In the genomic region with DNA sequence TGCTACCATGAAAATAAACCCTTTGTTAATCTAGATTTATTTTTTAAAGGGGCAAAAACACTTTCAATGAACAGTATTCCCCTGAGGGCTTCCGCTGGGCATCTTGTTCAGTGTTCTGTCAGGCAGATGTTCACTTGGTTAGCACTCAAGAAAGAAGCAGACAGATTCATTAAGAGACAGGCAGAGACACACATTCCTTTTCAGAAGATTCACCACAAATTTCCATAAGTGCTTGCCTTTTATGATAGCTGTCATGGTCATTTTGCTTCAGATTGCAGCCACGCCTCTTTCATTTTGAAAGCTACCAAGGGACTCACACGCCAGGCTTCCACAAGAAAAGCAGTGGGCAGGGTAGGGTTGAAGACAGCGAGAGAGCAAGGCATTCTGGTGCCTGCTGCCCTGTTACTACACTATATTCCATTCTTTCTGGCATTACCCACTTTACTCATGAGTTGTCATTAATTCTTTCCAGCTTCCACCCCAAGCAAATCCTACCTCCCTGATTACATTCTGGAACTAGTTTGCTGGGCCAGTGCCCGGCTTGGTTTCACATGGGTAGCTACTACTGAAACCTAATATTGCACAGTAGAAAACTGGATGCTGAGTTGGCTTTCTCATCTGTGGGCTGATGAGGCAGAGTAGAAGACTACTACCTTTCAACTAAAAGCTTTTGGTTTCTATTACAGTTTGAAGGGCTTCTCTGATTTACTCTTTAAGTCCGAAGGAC, we compare ENCODE assay signal across 21 cellular contexts.
DNase-seq lines count a peak whose midpoint lies in the region; ATAC-seq and TF ChIP-seq lines count a peak whose summit lies in the region.
"Had no signal": no experiment of that assay in that cellular context is flagged by ENCODE, and none has a peak within 500 bp of the region (broad histone marks: within the 10 kb centered on the region; RNA-seq: fewer than 3 reads in every experiment).

No MANE protein-coding gene starts in this region.

- DNase-seq in DMS79 (lab: John Stamatoyannopoulos, UW) (peak; percentile 22), LHCN-M2 (ENCODE audit: low read depth) (peak; percentile 2), amniotic stem cell (lab: John Stamatoyannopoulos, UW) (peak; percentile 59), psoas muscle (peak in 1 of 2 donors; percentile 64), endodermal cell (no peak), NCI-H524 (lab: John Stamatoyannopoulos, UW) (no peak), activated gamma-delta T cell treated with Interleukin-2 at 50 U/mL for 16 hours (no peak)
- DNase-seq in activated naive CD4-positive, alpha-beta T cell treated with anti-CD3 and anti-CD28 coated beads for 36 hours: no peak
- DNase-seq: activated CD4-positive, alpha-beta T cell treated with anti-CD3 and anti-CD28 coated beads for 4 hours; activated T-cell treated with anti-CD3 and anti-CD28 coated beads, Interleukin-2, amount 50 U/mL, for 1 hour; CD4-positive, CD25-positive, alpha-beta regulatory T cell; Karpas-422; NCI-H1694; nucleus accumbens; SHP77; stimulated activated CD4-positive, alpha-beta T cell treated with anti-CD3 and anti-CD28 coated beads, Interleukin-12 subunit alpha, Interleukin-12 subunit beta, amount 100 ng/mL, for 4 hours; stimulated activated naive CD8-positive, alpha-beta T cell treated with anti-CD3 and anti-CD28 coated beads, Interleukin-15, amount 100 ng/mL, for 72 hours; T-helper 9 cell; uterus had no signal

- no peak overlapping the region for H3K4me3 Mint-ChIP-seq in endodermal cell
- H3K4me3 Mint-ChIP-seq in activated naive CD4-positive, alpha-beta T cell treated with anti-CD3 and anti-CD28 coated beads for 36 hours: no peak overlapping the region
- H3K4me3 Mint-ChIP-seq: CD4-positive, CD25-positive, alpha-beta regulatory T cell; central memory CD8-positive, alpha-beta T cell; mesothelial cell of epicardium; stimulated activated naive CD8-positive, alpha-beta T cell treated with anti-CD3 and anti-CD28 coated beads, Interleukin-15, amount 100 ng/mL, for 72 hours had no signal

- H3K9ac ChIP-seq in endodermal cell (ENCODE audit: extremely low read depth, low read length, poor library complexity, severe bottlenecking): no peak overlapping the region

- intact Hi-C loops in psoas muscle (cut with DNase I): loop anchor here in 1 of 2 donors (10.0 kb wide), 1 partner anchor 93 kb away; the partner anchor contains the start of gene COL24A1
- intact Hi-C loops in activated naive CD4-positive, alpha-beta T cell treated with anti-CD3 and anti-CD28 coated beads for 36 hours (cut with micrococcal nuclease): no loop called here

- H3K9me3 ChIP-seq in psoas muscle: no peaks in the 10 kb centered on the region
- no peaks in the 10 kb centered on the region for H3K9me3 ChIP-seq in endodermal cell (ENCODE audit: control insufficient read depth, low read length)
- H3K9me3 ChIP-seq: uterus had no signal

- no peaks in the 10 kb centered on the region for H3K4me1 ChIP-seq in psoas muscle
- no peaks in the 10 kb centered on the region for H3K4me1 ChIP-seq in endodermal cell (ENCODE audit: control insufficient read depth, insufficient read depth, low read length)
- H3K4me1 ChIP-seq: uterus had no signal

- H3K27ac ChIP-seq in psoas muscle (peak overlapping the region; percentile 36), endodermal cell (ENCODE audit: low read depth, low read length) (no peak overlapping the region)
- H3K27ac ChIP-seq: uterus had no signal

- H3K27me3 ChIP-seq in psoas muscle (ENCODE audit: insufficient read depth in 3 of 3, low read length in 2 of 3) (no peaks in the 10 kb centered on the region), endodermal cell (ENCODE audit: control insufficient read depth, insufficient read depth, low read length, poor library complexity, severe bottlenecking) (no peaks in the 10 kb centered on the region)
- H3K27me3 ChIP-seq: uterus had no signal

- H3K4me3 ChIP-seq in psoas muscle (peak overlapping the region; percentile 48), endodermal cell (ENCODE audit: low read length) (no peak overlapping the region)
- H3K4me3 ChIP-seq: uterus had no signal

- no peaks in the 10 kb centered on the region for H3K4me1 Mint-ChIP-seq in endodermal cell
- H3K4me1 Mint-ChIP-seq in activated naive CD4-positive, alpha-beta T cell treated with anti-CD3 and anti-CD28 coated beads for 36 hours (ENCODE audit: low read depth): no peaks in the 10 kb centered on the region
- H3K4me1 Mint-ChIP-seq: CD4-positive, CD25-positive, alpha-beta regulatory T cell; central memory CD8-positive, alpha-beta T cell; mesothelial cell of epicardium; stimulated activated naive CD8-positive, alpha-beta T cell treated with anti-CD3 and anti-CD28 coated beads, Interleukin-15, amount 100 ng/mL, for 72 hours had no signal

- WGBS in psoas muscle, 3 donors: 30 to 55% (median 39%) methylated on average over 6 of the region's 6 CpGs
- 89 to 90% methylated on average over 5 to 6 of the region's 6 CpGs for WGBS in endodermal cell (ENCODE audit: insufficient coverage in 1 of 2, insufficient read length in 1 of 2), 2 experiments

- no peaks in the 10 kb centered on the region for H3K9me3 Mint-ChIP-seq in endodermal cell
- peaks cover 4% of the 10 kb centered on the region for H3K9me3 Mint-ChIP-seq in activated naive CD4-positive, alpha-beta T cell treated with anti-CD3 and anti-CD28 coated beads for 36 hours

- H3K36me3 Mint-ChIP-seq in endodermal cell (ENCODE audit: low read depth): no peaks in the 10 kb centered on the region
- no peaks in the 10 kb centered on the region for H3K36me3 Mint-ChIP-seq in activated naive CD4-positive, alpha-beta T cell treated with anti-CD3 and anti-CD28 coated beads for 36 hours (ENCODE audit: low read depth)
- H3K36me3 Mint-ChIP-seq: CD4-positive, CD25-positive, alpha-beta regulatory T cell; mesothelial cell of epicardium had no signal

- no peak overlapping the region for H3K27ac Mint-ChIP-seq in endodermal cell
- H3K27ac Mint-ChIP-seq in activated naive CD4-positive, alpha-beta T cell treated with anti-CD3 and anti-CD28 coated beads for 36 hours: no peak overlapping the region
- H3K27ac Mint-ChIP-seq: CD4-positive, CD25-positive, alpha-beta regulatory T cell; mesothelial cell of epicardium; stimulated activated naive CD8-positive, alpha-beta T cell treated with anti-CD3 and anti-CD28 coated beads, Interleukin-15, amount 100 ng/mL, for 72 hours had no signal

- H3K27me3 Mint-ChIP-seq in endodermal cell (ENCODE audit: insufficient read depth): no peaks in the 10 kb centered on the region
- no peaks in the 10 kb centered on the region for H3K27me3 Mint-ChIP-seq in activated naive CD4-positive, alpha-beta T cell treated with anti-CD3 and anti-CD28 coated beads for 36 hours (ENCODE audit: low read depth)
- H3K27me3 Mint-ChIP-seq: CD4-positive, CD25-positive, alpha-beta regulatory T cell; central memory CD8-positive, alpha-beta T cell; stimulated activated naive CD8-positive, alpha-beta T cell treated with anti-CD3 and anti-CD28 coated beads, Interleukin-15, amount 100 ng/mL, for 72 hours had no signal

- no peak for TF ChIP-seq CTCF in psoas muscle (IDR thresholded peaks at IDR 0.05)
- TF ChIP-seq CTCF in endodermal cell (conservative IDR thresholded peaks at IDR 0.05): no peak

- no peaks in the 10 kb centered on the region for H3K36me3 ChIP-seq in psoas muscle (ENCODE audit: insufficient read depth in 1 of 2, low read depth in 1 of 2)
- no peaks in the 10 kb centered on the region for H3K36me3 ChIP-seq in endodermal cell (ENCODE audit: control insufficient read depth, insufficient read depth, low read length)
- H3K36me3 ChIP-seq: uterus had no signal

- CTCF ChIA-PET in activated naive CD4-positive, alpha-beta T cell treated with anti-CD3 and anti-CD28 coated beads for 36 hours (lab: Charles Lee): interaction anchor here (0.8 kb wide), 1 partner anchor 26 kb away, joined by 3 read pairs; no protein-coding TSS in a partner anchor

- peak; percentile 69 to 97 (median 86) for ATAC-seq in psoas muscle
- ATAC-seq: stimulated activated naive CD8-positive, alpha-beta T cell treated with anti-CD3 and anti-CD28 coated beads, Interleukin-15, amount 100 ng/mL, for 72 hours had no signal

Comparison
In these comparisons a context has a peak if more than half of its experiments do, and no peak if none do; other contexts are left out.
1. DNase-seq: peak in DMS79 (single experiment), LHCN-M2 (single experiment) and amniotic stem cell (single experiment); none in endodermal cell (single experiment), activated naive CD4-positive, alpha-beta T cell treated with anti-CD3 and anti-CD28 coated beads for 36 hours (single experiment), NCI-H524 (0 of 2) and activated gamma-delta T cell treated with Interleukin-2 at 50 U/mL for 16 hours (single experiment).